16 cellular contexts compared by ENCODE assay signal in genomic region chr14:105051182-105052109, GRCh38.
"Had no signal": no experiment of that assay in that cellular context is flagged by ENCODE, and none has a peak within 500 bp of the region (broad histone marks: within the 10 kb centered on the region; RNA-seq: fewer than 3 reads in every experiment).

No MANE protein-coding gene starts in this region.

- H3K27me3 Mint-ChIP-seq: activated B cell treated with CpG ODN at 0.5 μM for 24 hours; activated CD4-positive, alpha-beta T cell treated with anti-CD3 and anti-CD28 coated beads, Interleukin-2, amount 10 ng/mL, durations not matched to agents 24 days and 14 days; activated naive CD4-positive, alpha-beta T cell treated with anti-CD3 and anti-CD28 coated beads, Interleukin-2, amount 10 ng/mL, durations not matched to agents 7 days and 5 days; naive thymus-derived CD4-positive, alpha-beta T cell; T-cell had no signal

- H3K4me3 ChIP-seq: lung, stomach, thoracic aorta had no signal

- H3K27ac Mint-ChIP-seq: activated B cell treated with CpG ODN at 0.5 μM for 24 hours; activated CD4-positive, alpha-beta T cell treated with anti-CD3 and anti-CD28 coated beads, Interleukin-2, amount 10 ng/mL, durations not matched to agents 24 days and 14 days; activated naive CD4-positive, alpha-beta T cell treated with anti-CD3 and anti-CD28 coated beads, Interleukin-2, amount 10 ng/mL, durations not matched to agents 7 days and 5 days; activated T-helper 2 cell treated with anti-CD3 and anti-CD28 coated beads, Interferon-gamma antibody, Interleukin-2, Interleukin-4, amounts not matched to agents 10 μg/mL and 5 μg/mL and 100 μg/mL, durations not matched to agents 14 hours and 24 hours and 36 hours; T-cell had no signal

- H3K4me3 Mint-ChIP-seq: activated B cell treated with CpG ODN at 0.5 μM for 24 hours; activated CD4-positive, alpha-beta T cell treated with anti-CD3 and anti-CD28 coated beads, Interleukin-2, amount 10 ng/mL, durations not matched to agents 24 days and 14 days; activated naive CD4-positive, alpha-beta T cell treated with anti-CD3 and anti-CD28 coated beads, Interleukin-2, amount 10 ng/mL, durations not matched to agents 7 days and 5 days had no signal

- H3K9me3 ChIP-seq: stomach, thoracic aorta had no signal

- H3K9me3 Mint-ChIP-seq: activated B cell treated with CpG ODN at 0.5 μM for 24 hours; activated CD4-positive, alpha-beta T cell treated with anti-CD3 and anti-CD28 coated beads, Interleukin-2, amount 10 ng/mL, durations not matched to agents 24 days and 14 days; activated naive CD4-positive, alpha-beta T cell treated with anti-CD3 and anti-CD28 coated beads, Interleukin-2, amount 10 ng/mL, durations not matched to agents 7 days and 5 days; activated T-helper 2 cell treated with anti-CD3 and anti-CD28 coated beads, Interferon-gamma antibody, Interleukin-2, Interleukin-4, amounts not matched to agents 10 μg/mL and 5 μg/mL and 100 μg/mL, durations not matched to agents 14 hours and 24 hours and 36 hours; T-cell had no signal

- H3K36me3 ChIP-seq: brain microvascular endothelial cell, thoracic aorta had no signal

- DNase-seq: activated B cell treated with CpG ODN at 0.5 μM for 24 hours; activated CD4-positive, alpha-beta T cell treated with anti-CD3 and anti-CD28 coated beads, Interleukin-2, amount 10 ng/mL, durations not matched to agents 24 days and 14 days; activated naive CD4-positive, alpha-beta T cell treated with anti-CD3 and anti-CD28 coated beads, Interleukin-2, amount 10 ng/mL, durations not matched to agents 7 days and 5 days; amniotic stem cell; brain microvascular endothelial cell; hypothalamus; naive thymus-derived CD4-positive, alpha-beta T cell; nucleus accumbens; stimulated activated CD8-positive, alpha-beta memory T cell treated with anti-CD3 and anti-CD28 coated beads, Interleukin-4, amount 100 ng/mL, for 48 hours; T-cell had no signal

- H3K27ac ChIP-seq: brain microvascular endothelial cell, stomach, thoracic aorta had no signal

- ATAC-seq: left cardiac atrium; naive thymus-derived CD4-positive, alpha-beta T cell; sciatic nerve had no signal
